ENCODE assay signal across 13 cellular contexts in the genomic region with DNA sequence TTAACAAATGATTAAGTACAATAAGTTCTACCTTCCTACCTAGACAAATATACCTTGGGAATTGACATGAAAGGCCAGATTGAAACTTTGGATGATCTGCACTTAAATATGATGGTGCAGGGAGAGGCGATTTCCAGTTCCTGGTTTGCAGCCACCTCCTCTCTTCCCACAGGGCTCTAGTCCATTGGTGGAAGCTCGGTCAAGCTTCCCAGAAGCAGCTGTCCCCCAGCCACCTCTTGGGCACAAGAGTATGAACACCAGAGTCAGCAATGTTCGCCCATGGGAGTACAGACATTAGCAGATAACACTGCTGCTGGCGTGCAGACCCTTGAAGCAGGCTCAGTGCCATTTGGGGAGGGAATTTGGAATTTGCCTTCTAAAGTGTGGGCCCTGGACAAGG. TPM values are rescaled to one million over a fixed set of nuclear protein-coding genes. Genes with fewer than 3 reads are reported as not detected.
DNase-seq lines count a peak whose midpoint lies in the region; ATAC-seq and TF ChIP-seq lines count a peak whose summit lies in the region.
"Had no signal": no experiment of that assay in that cellular context is flagged by ENCODE, and none has a peak within 500 bp of the region (broad histone marks: within the 10 kb centered on the region; RNA-seq: fewer than 3 reads in every experiment).

No MANE protein-coding gene starts in this region.

- CTCF ChIA-PET in A673 (lab: Charles Lee) = no interaction called here

- peaks cover 15% of the 10 kb centered on the region for H3K4me1 Mint-ChIP-seq in chondrocyte (ENCODE audit: low read depth)

- H3K36me3 ChIP-seq in A673 (ENCODE audit: insufficient read depth, low read length, poor library complexity, severe bottlenecking) (peaks cover 2% of the 10 kb centered on the region), left ventricle myocardium inferior (peaks cover 3% of the 10 kb centered on the region), psoas muscle (ENCODE audit: insufficient read depth in 1 of 2, low read depth in 1 of 2) (no peaks in the 10 kb centered on the region), esophagus squamous epithelium (no peaks in the 10 kb centered on the region)

- no TSS peak for BruUV-seq in A673 (replicated peaks; lab: Mats Ljungman, UMichigan)

- H3K4me3 ChIP-seq in A673 (ENCODE audit: low read depth, low read length, poor library complexity, severe bottlenecking) (peak overlapping the region; percentile 73), left ventricle myocardium inferior (peak overlapping the region; percentile 68), psoas muscle (no peak overlapping the region), esophagus squamous epithelium (no peak overlapping the region)

- H3K27me3 ChIP-seq in A673 (replicated peaks; ENCODE audit: insufficient read depth, low read depth, low read length, poor library complexity) (no peaks in the 10 kb centered on the region), left ventricle myocardium inferior (ENCODE audit: low read depth) (peaks cover 33% of the 10 kb centered on the region), psoas muscle (ENCODE audit: insufficient read depth in 3 of 3, low read length in 2 of 3) (no peaks in the 10 kb centered on the region), esophagus squamous epithelium (peaks cover 0 to 53% (median 0%) of the 10 kb centered on the region in 4 donors)

- H3K27ac ChIP-seq in A673 (ENCODE audit: low read depth, low read length, poor library complexity, severe bottlenecking) (no peak overlapping the region), left ventricle myocardium inferior (replicated peaks) (peak overlapping the region; percentile 86), psoas muscle (peak overlapping the region; percentile 68), esophagus squamous epithelium (no peak overlapping the region)
- H3K27ac ChIP-seq: C4-2B had no signal

- DNase-seq in A673 (ENCODE audit: low spot score) (no peak), NCI-H69 (lab: John Stamatoyannopoulos, UW) (peak; percentile 29), left ventricle myocardium inferior (peak; percentile 31), psoas muscle (no peak), esophagus squamous epithelium (lab: John Stamatoyannopoulos, UW) (no peak), chondrocyte (ENCODE audit: low spot score) (no peak), GM13976 (ENCODE audit: low spot score) (no peak)
- DNase-seq: Caco-2, HCEC 1CT, NCI-H1092, NCI-H1694 had no signal

- in situ Hi-C loops in GM13976 (cut with MboI; ENCODE audit: low sequenced_read_pairs, unreplicated experiment) = no loop called here

- no peaks in the 10 kb centered on the region for H3K9me3 ChIP-seq in A673 (ENCODE audit: low read depth, low read length, poor library complexity, severe bottlenecking)
- H3K9me3 ChIP-seq in left ventricle myocardium inferior (replicated peaks) = no peaks in the 10 kb centered on the region
- H3K9me3 ChIP-seq in psoas muscle = no peaks in the 10 kb centered on the region
- H3K9me3 ChIP-seq in esophagus squamous epithelium = no peaks in the 10 kb centered on the region
- H3K9me3 ChIP-seq: Caco-2 had no signal

- no peaks in the 10 kb centered on the region for H3K9me3 Mint-ChIP-seq in chondrocyte (ENCODE audit: low read depth)

- no peak for TF ChIP-seq POLR2A in esophagus squamous epithelium (IDR thresholded peaks at IDR 0.05)

- TF ChIP-seq CTCF in A673 (conservative IDR thresholded peaks at IDR 0.05; ENCODE audit: low read depth, low read length) (no peak), left ventricle myocardium inferior (IDR thresholded peaks at IDR 0.05; ENCODE audit: borderline replicate concordance) (no peak), psoas muscle (IDR thresholded peaks at IDR 0.05) (no peak), esophagus squamous epithelium (IDR thresholded peaks at IDR 0.05) (no peak), chondrocyte (IDR thresholded peaks at IDR 0.05) (no peak), GM13976 (IDR thresholded peaks at IDR 0.05; ENCODE audit: borderline replicate concordance, control extremely low read depth, extremely low read depth, insufficient read depth, missing control alignments) (no peak)

- 41 to 68% (median 52%) methylated on average over 4 of the region's 4 CpGs for WGBS in psoas muscle, 3 donors
- 82 to 91% methylated on average over 1 to 3 of the region's 4 CpGs for WGBS in esophagus squamous epithelium, 2 donors

- peaks cover 15% of the 10 kb centered on the region for H3K27me3 Mint-ChIP-seq in chondrocyte (ENCODE audit: low read depth)

- POLR2A ChIA-PET in A673 (lab: Charles Lee; ENCODE audit: low non-redundant PET) = no interaction called here

- peaks cover 2% of the 10 kb centered on the region for H3K36me3 Mint-ChIP-seq in chondrocyte (ENCODE audit: low read depth)

- intact Hi-C loops in A673 (cut with micrococcal nuclease; ENCODE audit: unreplicated experiment) = no loop called here
- intact Hi-C loops in left ventricle myocardium inferior (cut with micrococcal nuclease) = no loop called here
- intact Hi-C loops in psoas muscle (cut with DNase I) = no loop called here
- intact Hi-C loops in esophagus squamous epithelium (cut with DNase I) = no loop called here

- H3K4me1 ChIP-seq in A673 (ENCODE audit: insufficient read depth, low read length, poor library complexity, severe bottlenecking) = peaks cover 25% of the 10 kb centered on the region
- peaks cover 38% of the 10 kb centered on the region for H3K4me1 ChIP-seq in left ventricle myocardium inferior
- H3K4me1 ChIP-seq in psoas muscle = peaks cover 13% of the 10 kb centered on the region
- peaks cover 9 to 19% (median 12%) of the 10 kb centered on the region in 3 donors for H3K4me1 ChIP-seq in esophagus squamous epithelium

- peak in 3 of 4 donors; percentile 26 to 43 (median 41) for ATAC-seq in psoas muscle
- ATAC-seq in HG02759 (IDR thresholded peaks at IDR 0.05; ENCODE audit: unreplicated experiment) = no peak

- H3K27ac Mint-ChIP-seq in chondrocyte (ENCODE audit: unreplicated experiment) = no peak overlapping the region

- H3K4me3 Mint-ChIP-seq in chondrocyte (ENCODE audit: unreplicated experiment) = no peak overlapping the region

RNA-seq across cellular contexts. Expression of gene CPVL, which starts 1.5 kb away (rescaled TPM):
- total RNA-seq in A673 (2021) (72.3 and 75.9 TPM in 2 replicates), left ventricle myocardium inferior (86.3 TPM), psoas muscle (10 to 100 TPM in 2 of 4 donors, 1 to 10 TPM in 2; 6.1 to 49.6 (median 16.8) TPM), esophagus squamous epithelium (10 to 100 TPM in 2 of 4 donors, 1 to 10 TPM in 2; 3.9 to 34.1 (median 15.7) TPM), chondrocyte (4.9 to 5.9 TPM (median 5.0 TPM) in 3 replicates)
- 1 to 10 TPM; 1.6 to 5.5 (median 2.8) TPM for polyA plus RNA-seq in psoas muscle

RNA-seq across cellular contexts. Expression of gene CHN2, which starts 46.8 kb away (rescaled TPM):
- total RNA-seq in A673 (2021) (61.2 and 64.3 TPM in 2 replicates), left ventricle myocardium inferior (36.1 TPM), psoas muscle (10 to 100 TPM in 1 of 4 donors, 1 to 10 TPM in 3; 2.3 to 18.1 (median 4.4) TPM), esophagus squamous epithelium (1 to 10 TPM in 2 of 4 donors, under 1 TPM in 2; 0.08 to 8.6 (median 1.7) TPM), chondrocyte (0.50 to 1.7 TPM (median 0.56 TPM) in 3 replicates)
- 1 to 10 TPM in 2 of 3 donors, under 1 TPM in 1; 0.43 to 2.1 (median 1.2) TPM for polyA plus RNA-seq in psoas muscle

Comparison
In these comparisons a context has a peak if more than half of its experiments do, and no peak if none do; other contexts are left out.
1. DNase-seq: peak in NCI-H69 (single experiment) and left ventricle myocardium inferior (single experiment); none in A673 (single experiment), psoas muscle (0 of 2), esophagus squamous epithelium (single experiment), chondrocyte (single experiment) and GM13976 (single experiment).
2. H3K27ac ChIP-seq: peak in left ventricle myocardium inferior (single experiment) and psoas muscle (single experiment); none in A673 (single experiment) and esophagus squamous epithelium (0 of 4).
3. H3K4me3 ChIP-seq: peak in A673 (single experiment) and left ventricle myocardium inferior (single experiment); none in psoas muscle (single experiment) and esophagus squamous epithelium (0 of 4).